1 cellular context compared by ENCODE assay signal in the genomic region with DNA sequence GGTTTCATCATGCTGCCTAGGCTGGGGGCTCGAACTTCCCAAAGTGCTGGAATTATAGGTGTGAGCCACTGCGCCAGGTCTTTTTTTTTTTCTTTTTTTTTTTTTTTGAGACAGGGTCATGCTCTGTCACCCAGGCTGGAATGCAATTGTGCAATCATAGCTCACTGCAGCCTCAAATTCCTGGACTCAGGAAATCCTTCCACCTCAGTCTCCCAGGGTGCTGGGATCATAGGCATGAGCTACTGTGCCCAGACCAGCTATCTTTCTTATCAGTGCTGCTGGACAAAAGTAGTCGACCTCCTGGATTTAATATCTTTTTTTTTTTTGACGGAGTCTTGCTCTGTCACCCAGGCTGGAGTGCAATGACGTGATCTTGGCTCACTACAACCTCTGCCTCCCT.
A peak's percentile ranks its signal among the peaks of the same experiment; 100 is the strongest.
TF ChIP-seq lines count a peak whose summit lies in the region.

No MANE protein-coding gene starts in this region.

TF ChIP-seq in HepG2, 621 proteins besides CTCF, POLR2A, EP300 and RAD21 (continued from another document and continues in another):
- TF ChIP-seq, protein P1, sequence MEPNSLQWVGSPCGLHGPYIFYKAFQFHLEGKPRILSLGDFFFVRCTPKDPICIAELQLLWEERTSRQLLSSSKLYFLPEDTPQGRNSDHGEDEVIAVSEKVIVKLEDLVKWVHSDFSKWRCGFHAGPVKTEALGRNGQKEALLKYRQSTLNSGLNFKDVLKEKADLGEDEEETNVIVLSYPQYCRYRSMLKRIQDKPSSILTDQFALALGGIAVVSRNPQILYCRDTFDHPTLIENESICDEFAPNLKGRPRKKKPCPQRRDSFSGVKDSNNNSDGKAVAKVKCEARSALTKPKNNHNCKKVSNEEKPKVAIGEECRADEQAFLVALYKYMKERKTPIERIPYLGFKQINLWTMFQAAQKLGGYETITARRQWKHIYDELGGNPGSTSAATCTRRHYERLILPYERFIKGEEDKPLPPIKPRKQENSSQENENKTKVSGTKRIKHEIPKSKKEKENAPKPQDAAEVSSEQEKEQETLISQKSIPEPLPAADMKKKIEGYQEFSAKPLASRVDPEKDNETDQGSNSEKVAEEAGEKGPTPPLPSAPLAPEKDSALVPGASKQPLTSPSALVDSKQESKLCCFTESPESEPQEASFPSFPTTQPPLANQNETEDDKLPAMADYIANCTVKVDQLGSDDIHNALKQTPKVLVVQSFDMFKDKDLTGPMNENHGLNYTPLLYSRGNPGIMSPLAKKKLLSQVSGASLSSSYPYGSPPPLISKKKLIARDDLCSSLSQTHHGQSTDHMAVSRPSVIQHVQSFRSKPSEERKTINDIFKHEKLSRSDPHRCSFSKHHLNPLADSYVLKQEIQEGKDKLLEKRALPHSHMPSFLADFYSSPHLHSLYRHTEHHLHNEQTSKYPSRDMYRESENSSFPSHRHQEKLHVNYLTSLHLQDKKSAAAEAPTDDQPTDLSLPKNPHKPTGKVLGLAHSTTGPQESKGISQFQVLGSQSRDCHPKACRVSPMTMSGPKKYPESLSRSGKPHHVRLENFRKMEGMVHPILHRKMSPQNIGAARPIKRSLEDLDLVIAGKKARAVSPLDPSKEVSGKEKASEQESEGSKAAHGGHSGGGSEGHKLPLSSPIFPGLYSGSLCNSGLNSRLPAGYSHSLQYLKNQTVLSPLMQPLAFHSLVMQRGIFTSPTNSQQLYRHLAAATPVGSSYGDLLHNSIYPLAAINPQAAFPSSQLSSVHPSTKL (CRISPR knock-in tag; IDR thresholded peaks at IDR 0.05), result peak; percentile 66
- no peak for TF ChIP-seq ZNF644 (CRISPR knock-in tag; IDR thresholded peaks at IDR 0.05; ENCODE audit: low read depth)
- TF ChIP-seq, protein P2, sequence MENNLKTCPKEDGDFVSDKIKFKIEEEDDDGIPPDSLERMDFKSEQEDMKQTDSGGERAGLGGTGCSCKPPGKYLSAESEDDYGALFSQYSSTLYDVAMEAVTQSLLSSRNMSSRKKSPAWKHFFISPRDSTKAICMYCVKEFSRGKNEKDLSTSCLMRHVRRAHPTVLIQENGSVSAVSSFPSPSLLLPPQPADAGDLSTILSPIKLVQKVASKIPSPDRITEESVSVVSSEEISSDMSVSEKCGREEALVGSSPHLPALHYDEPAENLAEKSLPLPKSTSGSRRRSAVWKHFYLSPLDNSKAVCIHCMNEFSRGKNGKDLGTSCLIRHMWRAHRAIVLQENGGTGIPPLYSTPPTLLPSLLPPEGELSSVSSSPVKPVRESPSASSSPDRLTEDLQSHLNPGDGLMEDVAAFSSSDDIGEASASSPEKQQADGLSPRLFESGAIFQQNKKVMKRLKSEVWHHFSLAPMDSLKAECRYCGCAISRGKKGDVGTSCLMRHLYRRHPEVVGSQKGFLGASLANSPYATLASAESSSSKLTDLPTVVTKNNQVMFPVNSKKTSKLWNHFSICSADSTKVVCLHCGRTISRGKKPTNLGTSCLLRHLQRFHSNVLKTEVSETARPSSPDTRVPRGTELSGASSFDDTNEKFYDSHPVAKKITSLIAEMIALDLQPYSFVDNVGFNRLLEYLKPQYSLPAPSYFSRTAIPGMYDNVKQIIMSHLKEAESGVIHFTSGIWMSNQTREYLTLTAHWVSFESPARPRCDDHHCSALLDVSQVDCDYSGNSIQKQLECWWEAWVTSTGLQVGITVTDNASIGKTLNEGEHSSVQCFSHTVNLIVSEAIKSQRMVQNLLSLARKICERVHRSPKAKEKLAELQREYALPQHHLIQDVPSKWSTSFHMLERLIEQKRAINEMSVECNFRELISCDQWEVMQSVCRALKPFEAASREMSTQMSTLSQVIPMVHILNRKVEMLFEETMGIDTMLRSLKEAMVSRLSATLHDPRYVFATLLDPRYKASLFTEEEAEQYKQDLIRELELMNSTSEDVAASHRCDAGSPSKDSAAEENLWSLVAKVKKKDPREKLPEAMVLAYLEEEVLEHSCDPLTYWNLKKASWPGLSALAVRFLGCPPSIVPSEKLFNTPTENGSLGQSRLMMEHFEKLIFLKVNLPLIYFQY (CRISPR knock-in tag; IDR thresholded peaks at IDR 0.05; ENCODE audit: borderline replicate concordance), result no peak
- TF ChIP-seq, protein P3, sequence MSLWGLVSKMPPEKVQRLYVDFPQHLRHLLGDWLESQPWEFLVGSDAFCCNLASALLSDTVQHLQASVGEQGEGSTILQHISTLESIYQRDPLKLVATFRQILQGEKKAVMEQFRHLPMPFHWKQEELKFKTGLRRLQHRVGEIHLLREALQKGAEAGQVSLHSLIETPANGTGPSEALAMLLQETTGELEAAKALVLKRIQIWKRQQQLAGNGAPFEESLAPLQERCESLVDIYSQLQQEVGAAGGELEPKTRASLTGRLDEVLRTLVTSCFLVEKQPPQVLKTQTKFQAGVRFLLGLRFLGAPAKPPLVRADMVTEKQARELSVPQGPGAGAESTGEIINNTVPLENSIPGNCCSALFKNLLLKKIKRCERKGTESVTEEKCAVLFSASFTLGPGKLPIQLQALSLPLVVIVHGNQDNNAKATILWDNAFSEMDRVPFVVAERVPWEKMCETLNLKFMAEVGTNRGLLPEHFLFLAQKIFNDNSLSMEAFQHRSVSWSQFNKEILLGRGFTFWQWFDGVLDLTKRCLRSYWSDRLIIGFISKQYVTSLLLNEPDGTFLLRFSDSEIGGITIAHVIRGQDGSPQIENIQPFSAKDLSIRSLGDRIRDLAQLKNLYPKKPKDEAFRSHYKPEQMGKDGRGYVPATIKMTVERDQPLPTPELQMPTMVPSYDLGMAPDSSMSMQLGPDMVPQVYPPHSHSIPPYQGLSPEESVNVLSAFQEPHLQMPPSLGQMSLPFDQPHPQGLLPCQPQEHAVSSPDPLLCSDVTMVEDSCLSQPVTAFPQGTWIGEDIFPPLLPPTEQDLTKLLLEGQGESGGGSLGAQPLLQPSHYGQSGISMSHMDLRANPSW (CRISPR knock-in tag; IDR thresholded peaks at IDR 0.05; ENCODE audit: borderline replicate concordance), result no peak
- TF ChIP-seq RARA (CRISPR knock-in tag; IDR thresholded peaks at IDR 0.05), result peak; percentile 39; the same call in 1 of the 2 replicates
- no peak for TF ChIP-seq ZNF431 (CRISPR knock-in tag; IDR thresholded peaks at IDR 0.05; ENCODE audit: borderline replicate concordance, low read depth)
- no peak for TF ChIP-seq ZNF30 (CRISPR knock-in tag; IDR thresholded peaks at IDR 0.05)
- no peak for TF ChIP-seq ZNF878 (CRISPR knock-in tag; IDR thresholded peaks at IDR 0.05)
- TF ChIP-seq, protein P4, sequence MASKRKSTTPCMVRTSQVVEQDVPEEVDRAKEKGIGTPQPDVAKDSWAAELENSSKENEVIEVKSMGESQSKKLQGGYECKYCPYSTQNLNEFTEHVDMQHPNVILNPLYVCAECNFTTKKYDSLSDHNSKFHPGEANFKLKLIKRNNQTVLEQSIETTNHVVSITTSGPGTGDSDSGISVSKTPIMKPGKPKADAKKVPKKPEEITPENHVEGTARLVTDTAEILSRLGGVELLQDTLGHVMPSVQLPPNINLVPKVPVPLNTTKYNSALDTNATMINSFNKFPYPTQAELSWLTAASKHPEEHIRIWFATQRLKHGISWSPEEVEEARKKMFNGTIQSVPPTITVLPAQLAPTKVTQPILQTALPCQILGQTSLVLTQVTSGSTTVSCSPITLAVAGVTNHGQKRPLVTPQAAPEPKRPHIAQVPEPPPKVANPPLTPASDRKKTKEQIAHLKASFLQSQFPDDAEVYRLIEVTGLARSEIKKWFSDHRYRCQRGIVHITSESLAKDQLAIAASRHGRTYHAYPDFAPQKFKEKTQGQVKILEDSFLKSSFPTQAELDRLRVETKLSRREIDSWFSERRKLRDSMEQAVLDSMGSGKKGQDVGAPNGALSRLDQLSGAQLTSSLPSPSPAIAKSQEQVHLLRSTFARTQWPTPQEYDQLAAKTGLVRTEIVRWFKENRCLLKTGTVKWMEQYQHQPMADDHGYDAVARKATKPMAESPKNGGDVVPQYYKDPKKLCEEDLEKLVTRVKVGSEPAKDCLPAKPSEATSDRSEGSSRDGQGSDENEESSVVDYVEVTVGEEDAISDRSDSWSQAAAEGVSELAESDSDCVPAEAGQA (IDR thresholded peaks at IDR 0.05; ENCODE audit: low read depth), result no peak
- TF ChIP-seq, protein P4 (CRISPR knock-in tag; IDR thresholded peaks at IDR 0.05; ENCODE audit: borderline replicate concordance), result no peak
- TF ChIP-seq KDM4B (CRISPR knock-in tag; IDR thresholded peaks at IDR 0.05), result no peak
- TF ChIP-seq, protein P5, sequence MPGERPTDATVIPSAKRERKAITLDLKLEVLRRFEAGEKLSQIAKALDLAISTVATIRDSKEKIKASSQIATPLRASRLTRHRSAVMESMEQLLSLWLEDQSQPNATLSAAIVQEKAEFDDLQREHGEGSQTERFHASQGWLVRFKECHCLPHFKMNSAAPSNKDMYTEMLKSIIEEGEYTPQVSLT (CRISPR knock-in tag; IDR thresholded peaks at IDR 0.05; ENCODE audit: borderline replicate concordance, low read depth), result no peak
- peak; percentile 98 for TF ChIP-seq TEAD3 (CRISPR knock-in tag; optimal IDR thresholded peaks at IDR 0.05; ENCODE audit: borderline replicate concordance)
- TF ChIP-seq, protein P6, sequence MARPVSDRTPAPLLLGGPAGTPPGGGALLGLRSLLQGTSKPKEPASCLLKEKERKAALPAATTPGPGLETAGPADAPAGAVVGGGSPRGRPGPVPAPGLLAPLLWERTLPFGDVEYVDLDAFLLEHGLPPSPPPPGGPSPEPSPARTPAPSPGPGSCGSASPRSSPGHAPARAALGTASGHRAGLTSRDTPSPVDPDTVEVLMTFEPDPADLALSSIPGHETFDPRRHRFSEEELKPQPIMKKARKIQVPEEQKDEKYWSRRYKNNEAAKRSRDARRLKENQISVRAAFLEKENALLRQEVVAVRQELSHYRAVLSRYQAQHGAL (CRISPR knock-in tag; IDR thresholded peaks at IDR 0.05; ENCODE audit: not compliant biosample characterization), result no peak
- TF ChIP-seq HMG20B (CRISPR knock-in tag; conservative IDR thresholded peaks at IDR 0.05), result no peak
- no peak for TF ChIP-seq PAWR (CRISPR knock-in tag; IDR thresholded peaks at IDR 0.05; ENCODE audit: borderline replicate concordance)
- no peak for TF ChIP-seq MAFG (CRISPR knock-in tag; IDR thresholded peaks at IDR 0.05)
- TF ChIP-seq, protein P7, sequence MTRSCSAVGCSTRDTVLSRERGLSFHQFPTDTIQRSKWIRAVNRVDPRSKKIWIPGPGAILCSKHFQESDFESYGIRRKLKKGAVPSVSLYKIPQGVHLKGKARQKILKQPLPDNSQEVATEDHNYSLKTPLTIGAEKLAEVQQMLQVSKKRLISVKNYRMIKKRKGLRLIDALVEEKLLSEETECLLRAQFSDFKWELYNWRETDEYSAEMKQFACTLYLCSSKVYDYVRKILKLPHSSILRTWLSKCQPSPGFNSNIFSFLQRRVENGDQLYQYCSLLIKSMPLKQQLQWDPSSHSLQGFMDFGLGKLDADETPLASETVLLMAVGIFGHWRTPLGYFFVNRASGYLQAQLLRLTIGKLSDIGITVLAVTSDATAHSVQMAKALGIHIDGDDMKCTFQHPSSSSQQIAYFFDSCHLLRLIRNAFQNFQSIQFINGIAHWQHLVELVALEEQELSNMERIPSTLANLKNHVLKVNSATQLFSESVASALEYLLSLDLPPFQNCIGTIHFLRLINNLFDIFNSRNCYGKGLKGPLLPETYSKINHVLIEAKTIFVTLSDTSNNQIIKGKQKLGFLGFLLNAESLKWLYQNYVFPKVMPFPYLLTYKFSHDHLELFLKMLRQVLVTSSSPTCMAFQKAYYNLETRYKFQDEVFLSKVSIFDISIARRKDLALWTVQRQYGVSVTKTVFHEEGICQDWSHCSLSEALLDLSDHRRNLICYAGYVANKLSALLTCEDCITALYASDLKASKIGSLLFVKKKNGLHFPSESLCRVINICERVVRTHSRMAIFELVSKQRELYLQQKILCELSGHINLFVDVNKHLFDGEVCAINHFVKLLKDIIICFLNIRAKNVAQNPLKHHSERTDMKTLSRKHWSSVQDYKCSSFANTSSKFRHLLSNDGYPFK (CRISPR knock-in tag; IDR thresholded peaks at IDR 0.05; ENCODE audit: borderline replicate concordance), result no peak
- peak; percentile 72; the same call in 1 of the 2 replicates for TF ChIP-seq PHF21A (CRISPR knock-in tag; IDR thresholded peaks at IDR 0.05)
- TF ChIP-seq ZFX (CRISPR knock-in tag; IDR thresholded peaks at IDR 0.05; ENCODE audit: low read depth), result no peak
- TF ChIP-seq, protein P8, sequence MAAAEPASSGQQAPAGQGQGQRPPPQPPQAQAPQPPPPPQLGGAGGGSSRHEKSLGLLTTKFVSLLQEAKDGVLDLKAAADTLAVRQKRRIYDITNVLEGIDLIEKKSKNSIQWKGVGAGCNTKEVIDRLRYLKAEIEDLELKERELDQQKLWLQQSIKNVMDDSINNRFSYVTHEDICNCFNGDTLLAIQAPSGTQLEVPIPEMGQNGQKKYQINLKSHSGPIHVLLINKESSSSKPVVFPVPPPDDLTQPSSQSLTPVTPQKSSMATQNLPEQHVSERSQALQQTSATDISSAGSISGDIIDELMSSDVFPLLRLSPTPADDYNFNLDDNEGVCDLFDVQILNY (CRISPR knock-in tag; conservative IDR thresholded peaks at IDR 0.05), result no peak
- TF ChIP-seq ZNF737 (CRISPR knock-in tag; IDR thresholded peaks at IDR 0.05; ENCODE audit: borderline replicate concordance), result no peak
- TF ChIP-seq CBX2 (IDR thresholded peaks at IDR 0.05; ENCODE audit: low read depth, low read length), result no peak
- TF ChIP-seq CBX2 (CRISPR knock-in tag; IDR thresholded peaks at IDR 0.05; ENCODE audit: low read depth), result no peak
- TF ChIP-seq ZNF160 (CRISPR knock-in tag; IDR thresholded peaks at IDR 0.05), result no peak
- no peak for TF ChIP-seq SIX1 (CRISPR knock-in tag; IDR thresholded peaks at IDR 0.05; ENCODE audit: borderline replicate concordance)
- TF ChIP-seq KDM1A (CRISPR knock-in tag; IDR thresholded peaks at IDR 0.05), result no peak; the same call in 1 of the 2 replicates
- TF ChIP-seq, protein P9, sequence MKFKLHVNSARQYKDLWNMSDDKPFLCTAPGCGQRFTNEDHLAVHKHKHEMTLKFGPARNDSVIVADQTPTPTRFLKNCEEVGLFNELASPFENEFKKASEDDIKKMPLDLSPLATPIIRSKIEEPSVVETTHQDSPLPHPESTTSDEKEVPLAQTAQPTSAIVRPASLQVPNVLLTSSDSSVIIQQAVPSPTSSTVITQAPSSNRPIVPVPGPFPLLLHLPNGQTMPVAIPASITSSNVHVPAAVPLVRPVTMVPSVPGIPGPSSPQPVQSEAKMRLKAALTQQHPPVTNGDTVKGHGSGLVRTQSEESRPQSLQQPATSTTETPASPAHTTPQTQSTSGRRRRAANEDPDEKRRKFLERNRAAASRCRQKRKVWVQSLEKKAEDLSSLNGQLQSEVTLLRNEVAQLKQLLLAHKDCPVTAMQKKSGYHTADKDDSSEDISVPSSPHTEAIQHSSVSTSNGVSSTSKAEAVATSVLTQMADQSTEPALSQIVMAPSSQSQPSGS (CRISPR knock-in tag; IDR thresholded peaks at IDR 0.05), result no peak
- no peak for TF ChIP-seq ZC3H13 (CRISPR knock-in tag; IDR thresholded peaks at IDR 0.05)
- TF ChIP-seq ZNF839 (CRISPR knock-in tag; IDR thresholded peaks at IDR 0.05; ENCODE audit: borderline replicate concordance), result no peak
